ENCODE assay signal across 11 cellular contexts in the genomic region with DNA sequence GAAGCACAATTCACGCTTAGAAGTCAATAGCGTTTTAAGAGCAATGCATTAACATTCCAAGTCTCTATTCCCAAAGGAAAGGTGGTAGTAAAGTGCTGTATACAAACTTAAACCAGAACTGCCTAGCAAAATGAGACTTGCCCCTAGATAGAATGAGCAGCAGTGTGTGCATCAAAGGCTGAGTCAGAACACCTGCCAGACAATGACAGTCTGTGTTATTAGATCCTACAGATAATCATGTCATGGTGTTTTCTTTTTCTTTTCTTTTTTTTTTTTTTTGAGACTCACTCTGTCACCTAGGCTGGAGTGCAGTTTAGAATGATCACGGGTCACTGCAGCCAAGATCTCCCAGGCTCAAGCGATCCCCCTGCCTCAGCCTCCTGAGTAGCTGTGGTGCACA. TPM values are rescaled to one million over a fixed set of nuclear protein-coding genes. Genes with fewer than 3 reads are reported as not detected.
DNase-seq lines count a peak whose midpoint lies in the region; ATAC-seq lines count a peak whose summit lies in the region.
"Had no signal": no experiment of that assay in that cellular context is flagged by ENCODE, and none has a peak within 500 bp of the region (broad histone marks: within the 10 kb centered on the region; RNA-seq: fewer than 3 reads in every experiment).

No MANE protein-coding gene starts in this region.

- H3K27me3 Mint-ChIP-seq in activated T-cell treated with anti-CD3 and anti-CD28 coated beads, Interleukin-2, amount 50 U/mL, for 24 hours = no peaks in the 10 kb centered on the region
- H3K27me3 Mint-ChIP-seq in activated T-helper 2 cell treated with anti-CD3 and anti-CD28 coated beads, Interferon-gamma antibody, Interleukin-2, Interleukin-4, amounts not matched to agents 10 μg/mL and 5 μg/mL and 100 μg/mL, durations not matched to agents 14 hours and 24 hours and 36 hours (ENCODE audit: low read depth) = no peaks in the 10 kb centered on the region
- peaks cover 6 to 12% (median 9%) of the 10 kb centered on the region in 3 donors for H3K27me3 Mint-ChIP-seq in immature natural killer cell (ENCODE audit: low read depth in 3 of 3)

- H3K27ac ChIP-seq in stomach smooth muscle (ENCODE audit: low read length) = no peak overlapping the region

- H3K9me3 Mint-ChIP-seq in activated T-cell treated with anti-CD3 and anti-CD28 coated beads, Interleukin-2, amount 50 U/mL, for 24 hours = no peaks in the 10 kb centered on the region
- H3K9me3 Mint-ChIP-seq in activated T-helper 2 cell treated with anti-CD3 and anti-CD28 coated beads, Interferon-gamma antibody, Interleukin-2, Interleukin-4, amounts not matched to agents 10 μg/mL and 5 μg/mL and 100 μg/mL, durations not matched to agents 14 hours and 24 hours and 36 hours = no peaks in the 10 kb centered on the region
- H3K9me3 Mint-ChIP-seq in immature natural killer cell = no peaks in the 10 kb centered on the region

- no peaks in the 10 kb centered on the region for H3K9me3 ChIP-seq in stomach smooth muscle (ENCODE audit: control insufficient read depth in 2 of 2, low read length in 2 of 2)

- H3K4me3 ChIP-seq in stomach smooth muscle (ENCODE audit: low read length in 2 of 2) = peak overlapping the region; percentile 89 to 96

- peak overlapping the region; percentile 97 for H3K4me3 Mint-ChIP-seq in activated T-cell treated with anti-CD3 and anti-CD28 coated beads, Interleukin-2, amount 50 U/mL, for 24 hours
- H3K4me3 Mint-ChIP-seq in activated T-helper 2 cell treated with anti-CD3 and anti-CD28 coated beads, Interferon-gamma antibody, Interleukin-2, Interleukin-4, amounts not matched to agents 10 μg/mL and 5 μg/mL and 100 μg/mL, durations not matched to agents 14 hours and 24 hours and 36 hours (ENCODE audit: low read depth) = peak overlapping the region; percentile 98
- H3K4me3 Mint-ChIP-seq in immature natural killer cell = peak overlapping the region; percentile 95 to 99 (median 98)

- no peak for DNase-seq in activated T-cell treated with anti-CD3 and anti-CD28 coated beads, Interleukin-2, amount 50 U/mL, for 24 hours
- DNase-seq in activated T-cell treated with anti-CD3 and anti-CD28 coated beads, Interleukin-2, amount 50 U/mL, for 48 hours = no peak
- DNase-seq in activated T-helper 2 cell treated with anti-CD3 and anti-CD28 coated beads, Interferon-gamma antibody, Interleukin-2, Interleukin-4, amounts not matched to agents 10 μg/mL and 5 μg/mL and 100 μg/mL, durations not matched to agents 14 hours and 24 hours and 36 hours (ENCODE audit: low spot score) = no peak
- DNase-seq in immature natural killer cell (no peak), COR-L47 (lab: John Stamatoyannopoulos, UW) (no peak)
- DNase-seq: activated CD4-positive, alpha-beta T cell treated with anti-CD3 and anti-CD28 coated beads for 48 hours; C1 segment of cervical spinal cord had no signal

- H3K27me3 ChIP-seq in stomach smooth muscle (ENCODE audit: control insufficient read depth in 1 of 2, insufficient read depth in 2 of 2, low read length in 2 of 2) = no peaks in the 10 kb centered on the region

- H3K36me3 ChIP-seq in stomach smooth muscle (ENCODE audit: control insufficient read depth in 2 of 2, insufficient read depth in 2 of 2, low read length in 2 of 2) = peaks cover 14 to 24% of the 10 kb centered on the region in 2 donors

- ATAC-seq in GM19351 (IDR thresholded peaks at IDR 0.05; ENCODE audit: unreplicated experiment) (no peak), HG03045 (IDR thresholded peaks at IDR 0.05; ENCODE audit: unreplicated experiment) (no peak)

- H3K36me3 Mint-ChIP-seq in activated T-cell treated with anti-CD3 and anti-CD28 coated beads, Interleukin-2, amount 50 U/mL, for 24 hours (ENCODE audit: low read depth) = peaks cover 61% of the 10 kb centered on the region
- peaks cover 52% of the 10 kb centered on the region for H3K36me3 Mint-ChIP-seq in activated T-helper 2 cell treated with anti-CD3 and anti-CD28 coated beads, Interferon-gamma antibody, Interleukin-2, Interleukin-4, amounts not matched to agents 10 μg/mL and 5 μg/mL and 100 μg/mL, durations not matched to agents 14 hours and 24 hours and 36 hours (ENCODE audit: low read depth)
- H3K36me3 Mint-ChIP-seq in immature natural killer cell = peaks cover 10 to 11% (median 10%) of the 10 kb centered on the region in 3 donors

- H3K27ac Mint-ChIP-seq in activated T-cell treated with anti-CD3 and anti-CD28 coated beads, Interleukin-2, amount 50 U/mL, for 24 hours = peak overlapping the region; percentile 98
- H3K27ac Mint-ChIP-seq in activated T-helper 2 cell treated with anti-CD3 and anti-CD28 coated beads, Interferon-gamma antibody, Interleukin-2, Interleukin-4, amounts not matched to agents 10 μg/mL and 5 μg/mL and 100 μg/mL, durations not matched to agents 14 hours and 24 hours and 36 hours = peak overlapping the region; percentile 31
- H3K27ac Mint-ChIP-seq in immature natural killer cell = peak overlapping the region in 3 of 6 donors; percentile 18 to 87 (median 38)

- intact Hi-C loops in activated T-helper 2 cell treated with anti-CD3 and anti-CD28 coated beads, Interferon-gamma antibody, Interleukin-2, Interleukin-4, amounts not matched to agents 10 μg/mL and 5 μg/mL and 100 μg/mL, durations not matched to agents 14 hours and 24 hours and 36 hours (cut with micrococcal nuclease) = no loop called here

- H3K9ac ChIP-seq in stomach smooth muscle (ENCODE audit: low read length in 2 of 2) = peak overlapping the region; percentile 91 to 94

- peaks cover 53% of the 10 kb centered on the region for H3K4me1 Mint-ChIP-seq in activated T-cell treated with anti-CD3 and anti-CD28 coated beads, Interleukin-2, amount 50 U/mL, for 24 hours (ENCODE audit: low read depth)
- peaks cover 53% of the 10 kb centered on the region for H3K4me1 Mint-ChIP-seq in activated T-helper 2 cell treated with anti-CD3 and anti-CD28 coated beads, Interferon-gamma antibody, Interleukin-2, Interleukin-4, amounts not matched to agents 10 μg/mL and 5 μg/mL and 100 μg/mL, durations not matched to agents 14 hours and 24 hours and 36 hours (ENCODE audit: low read depth)
- H3K4me1 Mint-ChIP-seq in immature natural killer cell = peaks cover 43 to 51% of the 10 kb centered on the region in 2 donors

- peaks cover 19% of the 10 kb centered on the region for H3K4me1 ChIP-seq in stomach smooth muscle (ENCODE audit: control insufficient read depth, insufficient read depth, low read length)

RNA-seq across cellular contexts. Expression of a gene that starts 1.6 kb away (rescaled TPM):
- total RNA-seq in activated T-helper 2 cell treated with anti-CD3 and anti-CD28 coated beads, Interferon-gamma antibody, Interleukin-2, Interleukin-4, amounts not matched to agents 10 μg/mL and 5 μg/mL and 100 μg/mL, durations not matched to agents 14 hours and 24 hours and 36 hours = 97.5 and 102 TPM in 2 replicates
- 100 to 1,000 TPM; 110 to 189 (median 115) TPM for polyA plus RNA-seq in immature natural killer cell

RNA-seq across cellular contexts. Expression of a gene that starts 52.8 kb away (rescaled TPM):
- total RNA-seq in activated T-helper 2 cell treated with anti-CD3 and anti-CD28 coated beads, Interferon-gamma antibody, Interleukin-2, Interleukin-4, amounts not matched to agents 10 μg/mL and 5 μg/mL and 100 μg/mL, durations not matched to agents 14 hours and 24 hours and 36 hours = not detected in 2 replicates
- polyA plus RNA-seq in immature natural killer cell = not detected
- total RNA-seq: M059J had no signal

RNA-seq across cellular contexts. Expression of a gene that starts 53.8 kb away (rescaled TPM):
- total RNA-seq in activated T-helper 2 cell treated with anti-CD3 and anti-CD28 coated beads, Interferon-gamma antibody, Interleukin-2, Interleukin-4, amounts not matched to agents 10 μg/mL and 5 μg/mL and 100 μg/mL, durations not matched to agents 14 hours and 24 hours and 36 hours = not detected in 2 replicates
- not detected for polyA plus RNA-seq in immature natural killer cell
- total RNA-seq: M059J had no signal
